23 cellular contexts compared by ENCODE assay signal in the genomic region with DNA sequence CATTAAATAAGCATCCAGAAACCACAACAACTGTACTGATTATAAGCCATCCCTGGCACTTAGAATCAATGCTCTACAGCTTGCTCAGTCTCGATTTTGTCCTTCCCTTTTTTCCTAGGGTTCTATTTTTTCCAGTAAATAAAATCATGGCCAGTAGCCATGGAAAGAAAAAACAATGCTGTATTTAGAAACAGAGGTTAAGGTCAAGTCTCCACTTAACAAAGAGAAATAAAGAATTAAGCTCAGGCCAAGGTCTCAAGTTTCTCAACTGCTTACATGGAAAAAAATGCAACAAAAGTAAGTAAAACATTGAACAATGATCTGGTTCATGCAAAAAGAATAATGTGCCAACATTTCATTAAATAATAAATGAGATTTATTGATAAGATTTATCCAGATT. TPM values are rescaled to one million over a fixed set of nuclear protein-coding genes. Genes with fewer than 3 reads are reported as not detected.
"Had no signal": no experiment of that assay in that cellular context is flagged by ENCODE, and none has a peak within 500 bp of the region (broad histone marks: within the 10 kb centered on the region; RNA-seq: fewer than 3 reads in every experiment).

No MANE protein-coding gene starts in this region.

- H3K27me3 ChIP-seq: hepatocyte, ovary, right lobe of liver, spleen, upper lobe of right lung had no signal

- H3K36me3 Mint-ChIP-seq: activated CD4-positive, alpha-beta memory T cell treated with anti-CD3 and anti-CD28 coated beads for 36 hours; activated naive CD8-positive, alpha-beta T cell treated with anti-CD3 and anti-CD28 coated beads for 36 hours; naive thymus-derived CD8-positive, alpha-beta T cell; stimulated activated naive B cell treated with anti-CD40 and anti-IgM and Interleukin-4, amounts not matched to agents 10 μg/mL and 1 μg/mL and 100 μg/mL, for 72 hours had no signal

- H3K27ac ChIP-seq: epithelial cell of prostate, hepatocyte, ovary, right lobe of liver, spleen, thoracic aorta, upper lobe of right lung had no signal

- DNase-seq: activated CD4-positive, alpha-beta memory T cell treated with anti-CD3 and anti-CD28 coated beads for 36 hours; activated CD4-positive, alpha-beta T cell treated with anti-CD3 and anti-CD28 coated beads for 4 hours; activated naive CD4-positive, alpha-beta T cell; activated naive CD8-positive, alpha-beta T cell treated with anti-CD3 and anti-CD28 coated beads for 36 hours; anterior cingulate cortex; cerebellar nuclear complex; effector memory CD8-positive, alpha-beta T cell; mesendoderm; naive thymus-derived CD8-positive, alpha-beta T cell; ovary; right lobe of liver; spleen; stimulated activated naive B cell treated with anti-CD40 and anti-IgM and Interleukin-4, amounts not matched to agents 10 μg/mL and 1 μg/mL and 100 μg/mL, for 72 hours; upper lobe of right lung had no signal

- H3K27ac Mint-ChIP-seq: activated CD4-positive, alpha-beta memory T cell treated with anti-CD3 and anti-CD28 coated beads for 36 hours; activated naive CD8-positive, alpha-beta T cell treated with anti-CD3 and anti-CD28 coated beads for 36 hours; activated T-helper 17 cell treated with anti-CD3 and anti-CD28 coated beads, Interleukin-2, amount 50 U/mL, for 72 hours; effector memory CD8-positive, alpha-beta T cell; naive thymus-derived CD8-positive, alpha-beta T cell; stimulated activated naive B cell treated with anti-CD40 and anti-IgM and Interleukin-4, amounts not matched to agents 10 μg/mL and 1 μg/mL and 100 μg/mL, for 72 hours; T-helper 2 cell treated with Interferon-gamma antibody and Interleukin-4, amounts not matched to agents 5 μg/mL and 100 μg/mL, for 36 hours had no signal

- H3K36me3 ChIP-seq: ovary, right lobe of liver, spleen, thoracic aorta, upper lobe of right lung had no signal

- FAIRE-seq: TTC549 had no signal

- H3K4me2 ChIP-seq: hepatocyte had no signal

- H3K9me3 ChIP-seq: ovary, right lobe of liver, spleen, thoracic aorta, upper lobe of right lung had no signal

- H3K27me3 Mint-ChIP-seq: activated CD4-positive, alpha-beta memory T cell treated with anti-CD3 and anti-CD28 coated beads for 36 hours; activated naive CD8-positive, alpha-beta T cell treated with anti-CD3 and anti-CD28 coated beads for 36 hours; activated T-helper 17 cell treated with anti-CD3 and anti-CD28 coated beads, Interleukin-2, amount 50 U/mL, for 72 hours; effector memory CD8-positive, alpha-beta T cell; naive thymus-derived CD8-positive, alpha-beta T cell; stimulated activated naive B cell treated with anti-CD40 and anti-IgM and Interleukin-4, amounts not matched to agents 10 μg/mL and 1 μg/mL and 100 μg/mL, for 72 hours had no signal

- H3K4me1 Mint-ChIP-seq: activated naive CD8-positive, alpha-beta T cell treated with anti-CD3 and anti-CD28 coated beads for 36 hours; activated T-helper 17 cell treated with anti-CD3 and anti-CD28 coated beads, Interleukin-2, amount 50 U/mL, for 72 hours; naive thymus-derived CD8-positive, alpha-beta T cell; stimulated activated naive B cell treated with anti-CD40 and anti-IgM and Interleukin-4, amounts not matched to agents 10 μg/mL and 1 μg/mL and 100 μg/mL, for 72 hours had no signal

- H3K4me3 Mint-ChIP-seq: activated CD4-positive, alpha-beta memory T cell treated with anti-CD3 and anti-CD28 coated beads for 36 hours; activated naive CD8-positive, alpha-beta T cell treated with anti-CD3 and anti-CD28 coated beads for 36 hours; activated T-helper 17 cell treated with anti-CD3 and anti-CD28 coated beads, Interleukin-2, amount 50 U/mL, for 72 hours; effector memory CD8-positive, alpha-beta T cell; naive thymus-derived CD8-positive, alpha-beta T cell; stimulated activated naive B cell treated with anti-CD40 and anti-IgM and Interleukin-4, amounts not matched to agents 10 μg/mL and 1 μg/mL and 100 μg/mL, for 72 hours; T-helper 2 cell treated with Interferon-gamma antibody and Interleukin-4, amounts not matched to agents 5 μg/mL and 100 μg/mL, for 36 hours had no signal

- H3K4me1 ChIP-seq: right lobe of liver, spleen, upper lobe of right lung had no signal

- H3K79me2 ChIP-seq: hepatocyte had no signal

- H3K9me3 Mint-ChIP-seq: activated CD4-positive, alpha-beta memory T cell treated with anti-CD3 and anti-CD28 coated beads for 36 hours; activated naive CD8-positive, alpha-beta T cell treated with anti-CD3 and anti-CD28 coated beads for 36 hours; effector memory CD8-positive, alpha-beta T cell; stimulated activated naive B cell treated with anti-CD40 and anti-IgM and Interleukin-4, amounts not matched to agents 10 μg/mL and 1 μg/mL and 100 μg/mL, for 72 hours; T-helper 2 cell treated with Interferon-gamma antibody and Interleukin-4, amounts not matched to agents 5 μg/mL and 100 μg/mL, for 36 hours had no signal

- H2AFZ ChIP-seq: hepatocyte had no signal

- H3K4me3 ChIP-seq: hepatocyte, ovary, right lobe of liver, spleen, thoracic aorta, upper lobe of right lung had no signal

RNA-seq across cellular contexts. Expression of gene GRID2, which starts 38.7 kb away (rescaled TPM):
- total RNA-seq: activated CD4-positive, alpha-beta memory T cell treated with anti-CD3 and anti-CD28 coated beads for 36 hours; activated naive CD8-positive, alpha-beta T cell treated with anti-CD3 and anti-CD28 coated beads for 36 hours; activated T-helper 17 cell treated with anti-CD3 and anti-CD28 coated beads, Interleukin-2, amount 50 U/mL, for 72 hours; dermis microvascular lymphatic vessel endothelial cell; lower leg skin; naive thymus-derived CD8-positive, alpha-beta T cell; pulmonary artery endothelial cell; right lobe of liver; upper lobe of right lung had no signal
- polyA plus RNA-seq: naive thymus-derived CD8-positive, alpha-beta T cell had no signal
